In the genomic region with DNA sequence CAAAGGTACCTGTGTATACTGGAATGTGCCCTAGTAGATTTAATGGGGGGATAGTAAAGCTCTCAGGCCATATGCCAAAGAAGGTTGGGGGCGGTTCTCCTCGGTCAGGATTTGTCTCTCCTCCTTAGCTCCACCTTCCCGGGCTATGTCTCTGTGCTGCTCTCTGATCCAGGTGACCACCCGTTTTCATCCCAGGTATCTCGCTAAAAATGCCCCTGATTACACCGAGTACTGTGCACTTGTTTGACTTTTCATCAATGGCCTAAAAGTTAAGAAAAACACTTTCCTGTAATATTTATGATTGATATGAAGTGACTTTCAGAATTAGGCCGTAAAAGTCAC, we compare ENCODE assay signal across 8 cellular contexts. TPM values are rescaled to one million over a fixed set of nuclear protein-coding genes. Genes with fewer than 3 reads are reported as not detected.
DNase-seq lines count a peak whose midpoint lies in the region; ATAC-seq and TF ChIP-seq lines count a peak whose summit lies in the region.

No MANE protein-coding gene starts in this region.

- no peak for TF ChIP-seq CTCF in AG09309 (IDR thresholded peaks at IDR 0.05; ENCODE audit: control insufficient read depth, insufficient read depth, low read depth, low read length, missing control alignments)
- TF ChIP-seq CTCF in HEK293 (tag by site-specific recombination; IDR thresholded peaks at IDR 0.05) = no peak

- DNase-seq in AG09309 (ENCODE audit: low read depth) (no peak), NCI-H226 (no peak)
- DNase-seq in activated CD4-positive, alpha-beta memory T cell treated with anti-CD3 and anti-CD28 coated beads, Interleukin-2, amount 10 ng/mL, durations not matched to agents 7 days and 5 days = no peak
- no peak for DNase-seq in stimulated activated naive B cell treated with anti-CD40 and anti-IgM and Interleukin-4, amounts not matched to agents 10 μg/mL and 1 μg/mL and 100 μg/mL, for 72 hours

- no peaks in the 10 kb centered on the region for H3K27me3 ChIP-seq in iPS-18a (ENCODE audit: control insufficient read depth, insufficient read depth, low read length)

- no peaks in the 10 kb centered on the region for H3K9me3 Mint-ChIP-seq in activated CD4-positive, alpha-beta memory T cell treated with anti-CD3 and anti-CD28 coated beads, Interleukin-2, amount 10 ng/mL, durations not matched to agents 7 days and 5 days
- no peaks in the 10 kb centered on the region for H3K9me3 Mint-ChIP-seq in stimulated activated naive B cell treated with anti-CD40 and anti-IgM and Interleukin-4, amounts not matched to agents 10 μg/mL and 1 μg/mL and 100 μg/mL, for 72 hours

- no peak for ATAC-seq in stimulated activated naive B cell treated with anti-CD40 and anti-IgM and Interleukin-4, amounts not matched to agents 10 μg/mL and 1 μg/mL and 100 μg/mL, for 72 hours (replicated peaks)
- no peak for ATAC-seq in HG03432 (IDR thresholded peaks at IDR 0.05; ENCODE audit: unreplicated experiment)
- no peak for ATAC-seq in HG03565 (IDR thresholded peaks at IDR 0.05; ENCODE audit: unreplicated experiment)

- H3K4me1 Mint-ChIP-seq in activated CD4-positive, alpha-beta memory T cell treated with anti-CD3 and anti-CD28 coated beads, Interleukin-2, amount 10 ng/mL, durations not matched to agents 7 days and 5 days = peaks cover 42% of the 10 kb centered on the region
- H3K4me1 Mint-ChIP-seq in stimulated activated naive B cell treated with anti-CD40 and anti-IgM and Interleukin-4, amounts not matched to agents 10 μg/mL and 1 μg/mL and 100 μg/mL, for 72 hours = peaks cover 35 to 54% of the 10 kb centered on the region in 2 donors

- H3K4me3 Mint-ChIP-seq in activated CD4-positive, alpha-beta memory T cell treated with anti-CD3 and anti-CD28 coated beads, Interleukin-2, amount 10 ng/mL, durations not matched to agents 7 days and 5 days = peak overlapping the region; percentile 100
- H3K4me3 Mint-ChIP-seq in stimulated activated naive B cell treated with anti-CD40 and anti-IgM and Interleukin-4, amounts not matched to agents 10 μg/mL and 1 μg/mL and 100 μg/mL, for 72 hours = peak overlapping the region; percentile 92 to 98

- no peaks in the 10 kb centered on the region for H3K27me3 Mint-ChIP-seq in activated CD4-positive, alpha-beta memory T cell treated with anti-CD3 and anti-CD28 coated beads, Interleukin-2, amount 10 ng/mL, durations not matched to agents 7 days and 5 days
- H3K27me3 Mint-ChIP-seq in stimulated activated naive B cell treated with anti-CD40 and anti-IgM and Interleukin-4, amounts not matched to agents 10 μg/mL and 1 μg/mL and 100 μg/mL, for 72 hours = no peaks in the 10 kb centered on the region

- no peaks in the 10 kb centered on the region for H3K9me3 ChIP-seq in HEK293 (ENCODE audit: control insufficient read depth, insufficient read depth, low read depth, low read length)
- no peaks in the 10 kb centered on the region for H3K9me3 ChIP-seq in iPS-18a (ENCODE audit: control insufficient read depth, low read depth, low read length)

- peaks cover 4% of the 10 kb centered on the region; the same call in 1 of the 2 replicates for H3K4me1 ChIP-seq in HEK293 (ENCODE audit: control insufficient read depth, insufficient read depth, low read length)
- H3K4me1 ChIP-seq in iPS-18a (ENCODE audit: control insufficient read depth, low read depth, low read length) = peaks cover 3% of the 10 kb centered on the region

- H3K9ac ChIP-seq in iPS-18a (ENCODE audit: low read length) = peak overlapping the region; percentile 91

- H3K36me3 ChIP-seq in HEK293 (ENCODE audit: control insufficient read depth in 2 of 2, insufficient read depth in 1 of 2, low read length in 2 of 2) (peaks cover 31 to 64% of the 10 kb centered on the region in 2 experiments), iPS-18a (ENCODE audit: control insufficient read depth, low read depth, low read length) (peaks cover 58% of the 10 kb centered on the region)

- H3K27ac ChIP-seq in HEK293 (ENCODE audit: extremely low read depth, low read depth, low read length) (peak overlapping the region; percentile 87; the same call in 1 of the 2 replicates), iPS-18a (ENCODE audit: low read length) (peak overlapping the region; percentile 55)

- CTCF ChIA-PET in HEK293 (lab: Yijun Ruan, JAX) = no interaction called here
- CTCF ChIA-PET in activated CD4-positive, alpha-beta memory T cell treated with anti-CD3 and anti-CD28 coated beads, Interleukin-2, amount 10 ng/mL, durations not matched to agents 7 days and 5 days (lab: Charles Lee) = no interaction called here

- POLR2A ChIA-PET in HEK293 (lab: Yijun Ruan, JAX) = interaction anchor here (1.4 kb wide), 1 partner anchor 29 kb away, joined by 3 read pairs; no protein-coding TSS in a partner anchor
- POLR2A ChIA-PET in activated CD4-positive, alpha-beta memory T cell treated with anti-CD3 and anti-CD28 coated beads, Interleukin-2, amount 10 ng/mL, durations not matched to agents 7 days and 5 days (lab: Charles Lee) = interaction anchor here (1.3 to 4.1 kb wide), 3 partner anchors 9 to 1531 kb away, joined by 3 to 46 read pairs (median 3); a partner anchor contains a TSS

- H3K4me3 ChIP-seq in AG09309 (ENCODE audit: control insufficient read depth, low read depth, low read length) (peak overlapping the region; percentile 77), HEK293 (ENCODE audit: low read depth, low read length) (peak overlapping the region; percentile 97), iPS-18a (ENCODE audit: low read length) (peak overlapping the region; percentile 82)

- H3K27ac Mint-ChIP-seq in activated CD4-positive, alpha-beta memory T cell treated with anti-CD3 and anti-CD28 coated beads, Interleukin-2, amount 10 ng/mL, durations not matched to agents 7 days and 5 days = peak overlapping the region; percentile 61
- peak overlapping the region; percentile 86 for H3K27ac Mint-ChIP-seq in stimulated activated naive B cell treated with anti-CD40 and anti-IgM and Interleukin-4, amounts not matched to agents 10 μg/mL and 1 μg/mL and 100 μg/mL, for 72 hours

- peaks cover 63% of the 10 kb centered on the region for H3K36me3 Mint-ChIP-seq in activated CD4-positive, alpha-beta memory T cell treated with anti-CD3 and anti-CD28 coated beads, Interleukin-2, amount 10 ng/mL, durations not matched to agents 7 days and 5 days (ENCODE audit: low read depth)
- H3K36me3 Mint-ChIP-seq in stimulated activated naive B cell treated with anti-CD40 and anti-IgM and Interleukin-4, amounts not matched to agents 10 μg/mL and 1 μg/mL and 100 μg/mL, for 72 hours = peaks cover 47 to 51% of the 10 kb centered on the region in 2 donors

TF ChIP-seq in HEK293, 187 proteins besides CTCF, POLR2A, EP300 and RAD21:
- TF ChIP-seq SP3 (tag by site-specific recombination; IDR thresholded peaks at IDR 0.05) = peak; percentile 7; the same call in 1 of the 2 replicates
- TF ChIP-seq ZNF664 (tag by site-specific recombination; IDR thresholded peaks at IDR 0.05) = no peak

RNA-seq across cellular contexts. Expression of a gene that starts 0.7 kb away (rescaled TPM):
- 10 to 100 TPM; 25.4 to 29.2 TPM for total RNA-seq in activated CD4-positive, alpha-beta memory T cell treated with anti-CD3 and anti-CD28 coated beads, Interleukin-2, amount 10 ng/mL, durations not matched to agents 7 days and 5 days

RNA-seq across cellular contexts. Expression of a gene that starts 2.3 kb away (rescaled TPM):
- 10 to 100 TPM; 44.5 to 44.8 TPM for total RNA-seq in activated CD4-positive, alpha-beta memory T cell treated with anti-CD3 and anti-CD28 coated beads, Interleukin-2, amount 10 ng/mL, durations not matched to agents 7 days and 5 days
